ENCODE assay signal across 26 cellular contexts in genomic region chr11:112167145-112167544, GRCh38. TPM values are rescaled to one million over a fixed set of nuclear protein-coding genes. Genes with fewer than 3 reads are reported as not detected.
DNase-seq lines count a peak whose midpoint lies in the region; ATAC-seq, FAIRE-seq and TF ChIP-seq lines count a peak whose summit lies in the region.
"Had no signal": no experiment of that assay in that cellular context is flagged by ENCODE, and none has a peak within 500 bp of the region (broad histone marks: within the 10 kb centered on the region; RNA-seq: fewer than 3 reads in every experiment).

A gene with protein sequence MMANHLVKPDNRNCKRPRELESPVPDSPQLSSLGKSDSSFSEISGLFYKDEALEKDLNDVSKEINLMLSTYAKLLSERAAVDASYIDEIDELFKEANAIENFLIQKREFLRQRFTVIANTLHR (plus strand): TSS chr11:112167372. CDS start chr11:112169269, 1,897 bp downstream.

- H3K79me2 ChIP-seq in PC-9 (ENCODE audit: low read depth): peaks cover 13% of the 10 kb centered on the region

- BruUV-seq in PC-9 (replicated peaks; lab: Mats Ljungman, UMichigan): no TSS peak

- H3K27me3 ChIP-seq in PC-9 (ENCODE audit: insufficient read depth, low read depth): no peaks in the 10 kb centered on the region
- no peaks in the 10 kb centered on the region for H3K27me3 ChIP-seq in colonic mucosa
- H3K27me3 ChIP-seq: foreskin keratinocyte, heart right ventricle had no signal

- in situ Hi-C loops in GM13976 (cut with MboI; ENCODE audit: low sequenced_read_pairs, unreplicated experiment): no loop called here

- H3K36me3 ChIP-seq in PC-9 (ENCODE audit: low read depth) (no peaks in the 10 kb centered on the region; the same call in 1 of the 2 replicates), colonic mucosa (no peaks in the 10 kb centered on the region), mucosa of descending colon (ENCODE audit: low read depth) (no peaks in the 10 kb centered on the region)
- H3K36me3 ChIP-seq: heart right ventricle had no signal

- H3K27ac ChIP-seq in PC-9: peak within 1 kb of the TSS; percentile 66
- peak within 1 kb of the TSS; percentile 34 for H3K27ac ChIP-seq in colonic mucosa
- H3K27ac ChIP-seq: coronary artery, foreskin keratinocyte, heart right ventricle, SK-N-MC had no signal

- no peak for TF ChIP-seq CTCF in PC-9 (conservative IDR thresholded peaks at IDR 0.05)
- TF ChIP-seq CTCF in colonic mucosa (IDR thresholded peaks at IDR 0.05): no peak
- TF ChIP-seq CTCF in mucosa of descending colon (IDR thresholded peaks at IDR 0.05): no peak
- TF ChIP-seq CTCF in GM13976 (IDR thresholded peaks at IDR 0.05; ENCODE audit: borderline replicate concordance, control extremely low read depth, extremely low read depth, insufficient read depth, missing control alignments): no peak

- H3K4me3 ChIP-seq in PC-9: 0 out of 2 replicates have a peak within 1 kb of the TSS, but pooled peaks have one; percentile 4
- no peak within 1 kb of the TSS for H3K4me3 ChIP-seq in colonic mucosa
- H3K4me3 ChIP-seq in mucosa of descending colon: no peak within 1 kb of the TSS
- H3K4me3 ChIP-seq: coronary artery, heart right ventricle, SK-N-MC had no signal

- H3K9me3 ChIP-seq in PC-9 (ENCODE audit: insufficient read depth, low read depth) (no peaks in the 10 kb centered on the region), colonic mucosa (no peaks in the 10 kb centered on the region), mucosa of descending colon (no peaks in the 10 kb centered on the region)
- H3K9me3 ChIP-seq: heart right ventricle had no signal

- FAIRE-seq in urothelium cell line (lab: Jason Lieb, UNC): peak; percentile 69
- FAIRE-seq: bronchial epithelial cell had no signal

- no peak for ATAC-seq in mucosa of descending colon
- ATAC-seq in GM21360 (IDR thresholded peaks at IDR 0.05; ENCODE audit: unreplicated experiment): no peak
- ATAC-seq: effector memory CD8-positive, alpha-beta T cell; foreskin keratinocyte had no signal

- no peaks in the 10 kb centered on the region for H3K9me2 ChIP-seq in PC-9 (ENCODE audit: insufficient read depth)

- no peaks in the 10 kb centered on the region for H4K20me1 ChIP-seq in PC-9 (ENCODE audit: insufficient read depth)

- H2AFZ ChIP-seq in PC-9: peak within 1 kb of the TSS; percentile 49; the same call in 1 of the 2 replicates

- peaks cover 43% of the 10 kb centered on the region for H3F3A ChIP-seq in PC-9 (ENCODE audit: insufficient read depth, low read depth)

- peaks cover 44% of the 10 kb centered on the region for H3K4me1 ChIP-seq in PC-9 (replicated peaks; ENCODE audit: insufficient read depth)
- peaks cover 7% of the 10 kb centered on the region for H3K4me1 ChIP-seq in colonic mucosa
- H3K4me1 ChIP-seq in mucosa of descending colon (ENCODE audit: low read depth): peaks cover 2% of the 10 kb centered on the region

- intact Hi-C loops in PC-9 (cut with micrococcal nuclease; ENCODE audit: unreplicated experiment): loop anchor here (10.0 kb wide), 1 partner anchor 292 kb away; the partner anchor contains the start of genes ALG9, CFAP68 and FDXACB1
- intact Hi-C loops in colonic mucosa (cut with DNase I): no loop called here
- intact Hi-C loops in mucosa of descending colon (cut with DNase I, micrococcal nuclease): no loop called here

- peak within 1 kb of the TSS in 1 of 2 donors; percentile 2 for H3K9ac ChIP-seq in colonic mucosa (ENCODE audit: low read depth in 2 of 2, low read length in 2 of 2)

- POLR2A ChIA-PET in PC-9 (lab: Charles Lee; ENCODE audit: unreplicated experiment): no interaction called here

- DNase-seq in PC-9 (no peak), colonic mucosa (no peak), mucosa of descending colon (peak in 2 of 3 donors; percentile 13 to 48), urothelium cell line (ENCODE audit: low spot score) (no peak), 8988T (no peak), GM13976 (ENCODE audit: low spot score) (no peak)
- DNase-seq: activated CD4-positive, alpha-beta memory T cell treated with anti-CD3 and anti-CD28 coated beads, Interleukin-2, amount 10 ng/mL, durations not matched to agents 7 days and 5 days; activated CD4-positive, alpha-beta T cell treated with anti-CD3 and anti-CD28 coated beads for 1 hour; activated CD8-positive, alpha-beta memory T cell treated with anti-CD3 and anti-CD28 coated beads, Interleukin-2, amount 50 U/mL, for 48 hours; activated naive CD4-positive, alpha-beta T cell treated with anti-CD3 and anti-CD28 coated beads, Interleukin-2, amount 50 U/mL, for 16 hours; effector memory CD8-positive, alpha-beta T cell; GOT3; heart right ventricle; naive B cell; NCI-H1105; NCI-H2029; NCI-H69; stimulated activated CD4-positive, alpha-beta T cell treated with anti-CD3 and anti-CD28 coated beads, Interleukin-2, amount 100 ng/mL, for 24 hours had no signal

- H3K4me2 ChIP-seq in PC-9: peak within 1 kb of the TSS; percentile 55

- CTCF ChIA-PET in PC-9 (lab: Charles Lee): no interaction called here

RNA-seq across cellular contexts. Expression of the gene that starts here (rescaled TPM):
- total RNA-seq in PC-9 (2021) (not detected in 2 replicates), colonic mucosa (under 1 TPM in 1 of 2 donors, not detected in 1; 0.42 TPM), mucosa of descending colon (under 1 TPM; 0.52 to 0.80 (median 0.60) TPM)
- total RNA-seq: Daoy, foreskin keratinocyte, osteocyte, renal cortical epithelial cell had no signal

Comparison
In these comparisons a context has a peak if more than half of its experiments do, and no peak if none do; other contexts are left out.
1. Peak in DNase-seq in mucosa of descending colon; RNA of the gene not detected or under 1 TPM.